8 cellular contexts compared by ENCODE assay signal in the genomic region with DNA sequence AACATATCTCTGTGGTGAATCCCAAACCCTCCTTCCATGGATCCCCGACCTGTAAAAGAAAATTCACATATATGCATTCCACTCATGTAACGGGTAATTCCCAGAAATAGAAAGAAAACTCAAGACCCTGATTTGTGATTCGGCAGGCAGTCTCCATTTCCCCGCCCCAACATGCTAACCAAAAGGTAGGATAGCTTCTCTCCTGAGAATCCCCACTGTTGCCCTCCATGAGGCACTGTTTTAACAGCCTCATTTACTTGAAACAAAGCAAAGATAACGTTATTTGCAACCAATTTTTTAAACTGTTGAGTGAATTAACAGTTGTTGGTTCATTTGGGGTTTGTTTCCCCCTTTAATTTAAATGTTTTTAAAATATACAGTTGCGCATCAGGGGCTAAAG. TPM values are rescaled to one million over a fixed set of nuclear protein-coding genes. Genes with fewer than 3 reads are reported as not detected.
DNase-seq lines count a peak whose midpoint lies in the region; ATAC-seq and TF ChIP-seq lines count a peak whose summit lies in the region.

No MANE protein-coding gene starts in this region.

- TF ChIP-seq POLR2A in suprapubic skin (IDR thresholded peaks at IDR 0.05) = no peak

- H3K4me1 ChIP-seq in suprapubic skin = peaks cover 24% of the 10 kb centered on the region

- H3K4me3 ChIP-seq in WI38 (ENCODE audit: low read depth, low read length) = peak overlapping the region; percentile 59; the same call in 1 of the 2 replicates
- peak overlapping the region; percentile 75 for H3K4me3 ChIP-seq in suprapubic skin
- no peak overlapping the region for H3K4me3 ChIP-seq in MG63

- peak overlapping the region; percentile 86 for H3K27ac ChIP-seq in suprapubic skin

- TF ChIP-seq CTCF in WI38 (IDR thresholded peaks at IDR 0.05; ENCODE audit: low read depth, low read length) (no peak), suprapubic skin (IDR thresholded peaks at IDR 0.05) (no peak)

- H3K36me3 ChIP-seq in suprapubic skin (no peaks in the 10 kb centered on the region), MG63 (no peaks in the 10 kb centered on the region)

- H3K4me3 Mint-ChIP-seq in activated CD4-positive, alpha-beta T cell treated with anti-CD3 and anti-CD28 coated beads for 36 hours = peak overlapping the region; percentile 72

- POLR2A ChIA-PET in activated CD4-positive, alpha-beta T cell treated with anti-CD3 and anti-CD28 coated beads for 36 hours (lab: Charles Lee) = no interaction called here

- DNase-seq in activated CD4-positive, alpha-beta T cell treated with anti-CD3 and anti-CD28 coated beads for 36 hours = no peak
- DNase-seq in activated CD4-positive, alpha-beta T cell treated with anti-CD3 and anti-CD28 coated beads, Interleukin-2, amount 50 U/mL, for 4 hours = no peak
- DNase-seq in globus pallidus (ENCODE audit: low spot score) (peak; percentile 13), suprapubic skin (ENCODE audit: low spot score in 2 of 2) (no peak), SIG-M5 treated with dmso at 0.1 percent for 504 hours (lab: John Stamatoyannopoulos, UW; ENCODE audit: unreplicated experiment) (no peak), MG63 (no peak)

- no peaks in the 10 kb centered on the region for H3K9me3 Mint-ChIP-seq in activated CD4-positive, alpha-beta T cell treated with anti-CD3 and anti-CD28 coated beads for 36 hours (ENCODE audit: low read depth)

- no peak for ATAC-seq in activated CD4-positive, alpha-beta T cell treated with anti-CD3 and anti-CD28 coated beads for 36 hours
- ATAC-seq in GM19452 (IDR thresholded peaks at IDR 0.05; ENCODE audit: unreplicated experiment) = no peak

- intact Hi-C loops in activated CD4-positive, alpha-beta T cell treated with anti-CD3 and anti-CD28 coated beads for 36 hours (cut with DNase I, micrococcal nuclease) = loop anchor here (1.0 to 10.0 kb wide), 9 partner anchors 95 to 1792 kb away; a partner anchor contains a TSS

- H3K27me3 ChIP-seq in suprapubic skin (peaks cover 3% of the 10 kb centered on the region), MG63 (no peaks in the 10 kb centered on the region)

- peak overlapping the region; percentile 25 for H3K27ac Mint-ChIP-seq in activated CD4-positive, alpha-beta T cell treated with anti-CD3 and anti-CD28 coated beads for 36 hours

- H3K27me3 Mint-ChIP-seq in activated CD4-positive, alpha-beta T cell treated with anti-CD3 and anti-CD28 coated beads for 36 hours = peaks cover 24% of the 10 kb centered on the region

- peaks cover 42% of the 10 kb centered on the region for H3K4me1 Mint-ChIP-seq in activated CD4-positive, alpha-beta T cell treated with anti-CD3 and anti-CD28 coated beads for 36 hours

- 50% methylated on average over 6 of the region's 6 CpGs for WGBS in suprapubic skin

- H3K9me3 ChIP-seq in suprapubic skin = no peaks in the 10 kb centered on the region
- H3K9me3 ChIP-seq in MG63 = no peaks in the 10 kb centered on the region

- no peak for TF ChIP-seq EP300 in suprapubic skin (IDR thresholded peaks at IDR 0.05)

- no peaks in the 10 kb centered on the region for H3K36me3 Mint-ChIP-seq in activated CD4-positive, alpha-beta T cell treated with anti-CD3 and anti-CD28 coated beads for 36 hours (ENCODE audit: low read depth)

- CTCF ChIA-PET in activated CD4-positive, alpha-beta T cell treated with anti-CD3 and anti-CD28 coated beads for 36 hours (lab: Charles Lee) = interaction anchor here (0.6 to 5.3 kb wide), 12 partner anchors 11 to 96 kb away, joined by 3 to 51 read pairs (median 4); no protein-coding TSS in a partner anchor

RNA-seq across cellular contexts. Expression of a gene that starts 0.8 kb away (rescaled TPM):
- 1 to 10 TPM; 2.3 to 3.9 TPM for total RNA-seq in activated CD4-positive, alpha-beta T cell treated with anti-CD3 and anti-CD28 coated beads for 36 hours
- 10 to 100 TPM; 10.4 to 14.1 (median 13.4) TPM for total RNA-seq in suprapubic skin
- 0.66 and 0.96 TPM in 2 replicates for total RNA-seq in MG63 (2014; rRNA removed; shearing (Covaris generic); ENCODE audit: low replicate concordance)
